In the genomic region with DNA sequence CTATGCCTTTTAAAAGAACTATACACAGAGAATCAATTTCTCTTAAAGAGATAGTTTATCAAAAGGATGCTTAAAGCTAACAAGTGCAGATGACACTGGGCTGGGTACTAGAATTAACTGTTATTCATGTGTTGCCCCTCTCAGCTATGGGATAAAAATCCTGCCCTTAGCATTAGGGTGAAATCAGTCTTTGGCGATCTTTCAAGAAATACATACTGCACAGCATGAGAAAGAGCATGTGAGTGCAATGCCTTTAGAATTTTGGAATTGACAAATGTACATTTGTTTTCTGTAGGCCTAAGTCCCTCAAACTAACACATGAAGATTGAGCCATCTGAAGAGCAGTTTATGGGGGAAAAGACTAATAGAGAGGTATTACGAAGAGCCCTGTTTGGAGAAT, we compare ENCODE assay signal across 30 cellular contexts.
DNase-seq lines count a peak whose midpoint lies in the region; ATAC-seq and TF ChIP-seq lines count a peak whose summit lies in the region.
"Had no signal": no experiment of that assay in that cellular context is flagged by ENCODE, and none has a peak within 500 bp of the region (broad histone marks: within the 10 kb centered on the region; RNA-seq: fewer than 3 reads in every experiment).

No MANE protein-coding gene starts in this region.

- H3K4me3 ChIP-seq in brain microvascular endothelial cell (ENCODE audit: low read depth, low read length) (no peak overlapping the region), fibroblast of the aortic adventitia (ENCODE audit: low read depth, low read length) (no peak overlapping the region), testis (no peak overlapping the region)
- H3K4me3 ChIP-seq: colonic mucosa, gastroesophageal sphincter, GM23338, skin epidermis had no signal

- no peak for TF ChIP-seq CTCF in brain microvascular endothelial cell (IDR thresholded peaks at IDR 0.05; ENCODE audit: low read depth, low read length, missing control alignments)
- no peak for TF ChIP-seq CTCF in fibroblast of the aortic adventitia (IDR thresholded peaks at IDR 0.05; ENCODE audit: insufficient read depth, low read length)
- no peak for TF ChIP-seq CTCF in testis (IDR thresholded peaks at IDR 0.05)

- intact Hi-C loops in testis (cut with DNase I; ENCODE audit: low total_unique reads) = no loop called here

- no peaks in the 10 kb centered on the region for H3K4me1 ChIP-seq in testis
- H3K4me1 ChIP-seq: colonic mucosa, gastroesophageal sphincter had no signal

- H3K27ac ChIP-seq in brain microvascular endothelial cell (no peak overlapping the region), testis (no peak overlapping the region)
- H3K27ac ChIP-seq: colonic mucosa, gastroesophageal sphincter, skin epidermis had no signal

- H3K36me3 ChIP-seq in brain microvascular endothelial cell (replicated peaks) (peaks cover 3% of the 10 kb centered on the region), testis (ENCODE audit: low read depth, missing control alignments) (no peaks in the 10 kb centered on the region)
- H3K36me3 ChIP-seq: colonic mucosa had no signal

- no peak for ATAC-seq in GM19463 (IDR thresholded peaks at IDR 0.05; ENCODE audit: unreplicated experiment)
- ATAC-seq: activated T-helper 17 cell treated with anti-CD3 and anti-CD28 coated beads, Interleukin-2, amount 50 U/mL, for 72 hours; effector memory CD8-positive, alpha-beta T cell; gastroesophageal sphincter; GM23338; left colon; Panc1; stimulated activated memory B cell treated with anti-CD40 and anti-IgM and Interleukin-4, amounts not matched to agents 10 μg/mL and 1 μg/mL and 100 μg/mL, for 72 hours had no signal

- no peak for TF ChIP-seq POLR2A in testis (IDR thresholded peaks at IDR 0.05)

- no peaks in the 10 kb centered on the region for H3K27me3 ChIP-seq in brain microvascular endothelial cell (replicated peaks)
- H3K27me3 ChIP-seq in testis = no peaks in the 10 kb centered on the region
- H3K27me3 ChIP-seq: colonic mucosa, gastroesophageal sphincter had no signal

- peak; percentile 39 for DNase-seq in EH (ENCODE audit: low read depth)
- peak; percentile 1 for DNase-seq in NCI-H1694 treated with DMSO at 0.1 percent for 48 hours (lab: John Stamatoyannopoulos, UW)
- peak; percentile 22 for DNase-seq in brain microvascular endothelial cell
- peak; percentile 20 for DNase-seq in fibroblast of the aortic adventitia (ENCODE audit: low read depth)
- no peak for DNase-seq in testis
- DNase-seq in AML-193 (lab: John Stamatoyannopoulos, UW) = no peak
- DNase-seq in HK-2 (ENCODE audit: unreplicated experiment) = no peak
- DNase-seq: activated CD4-positive, alpha-beta memory T cell treated with anti-CD3 and anti-CD28 coated beads, Interleukin-2, amount 10 ng/mL, durations not matched to agents 7 days and 5 days; activated naive CD4-positive, alpha-beta T cell treated with anti-CD3 and anti-CD28 coated beads, Interleukin-2, amount 50 U/mL, for 16 hours; amniotic stem cell; C1 segment of cervical spinal cord; colonic mucosa; COR-L47; DMS79; effector memory CD8-positive, alpha-beta T cell; GF-D8; hippocampal formation; left colon; NCI-H1092; NCI-H187 treated with DMSO at 0.1 percent for 48 hours; NCI-H345; SHP77; substantia nigra had no signal

- in situ Hi-C loops in brain microvascular endothelial cell (cut with HindIII; ENCODE audit: low pct_ligation_motif_present, low sequenced_read_pairs) = no loop called here

- WGBS in testis, 2 donors = 94 to 98% methylated on average over 2 of the region's 2 CpGs

- no peaks in the 10 kb centered on the region for H3K9me3 ChIP-seq in testis
- H3K9me3 ChIP-seq: colonic mucosa, gastroesophageal sphincter had no signal

Comparison
In these comparisons a context has a peak if more than half of its experiments do, and no peak if none do; other contexts are left out.
1. DNase-seq: peak in EH (single experiment), NCI-H1694 treated with DMSO at 0.1 percent for 48 hours (single experiment), brain microvascular endothelial cell (single experiment) and fibroblast of the aortic adventitia (single experiment); none in testis (single experiment), AML-193 (0 of 2) and HK-2 (single experiment).